Comparison of ENCODE assay signal across 8 cellular contexts in the genomic region with DNA sequence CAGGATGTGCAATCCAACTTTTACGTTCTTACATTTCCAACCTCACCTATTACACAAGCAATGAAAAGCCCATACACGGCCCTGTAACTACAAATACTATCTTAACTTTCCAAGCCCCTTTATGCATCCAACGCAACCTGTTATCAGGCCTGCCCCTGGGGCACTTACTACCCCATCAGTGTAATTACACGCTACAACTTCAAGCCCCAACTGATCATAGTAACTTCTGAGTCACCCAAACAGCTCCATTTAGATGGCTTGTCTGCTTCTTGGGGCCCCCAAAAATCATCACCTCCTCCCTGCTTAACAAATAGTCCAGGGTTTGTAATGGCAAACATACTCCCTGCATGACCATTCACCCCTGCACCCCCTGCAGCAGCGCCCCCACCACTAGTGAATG. TPM values are rescaled to one million over a fixed set of nuclear protein-coding genes. Genes with fewer than 3 reads are reported as not detected.
DNase-seq lines count a peak whose midpoint lies in the region; TF ChIP-seq lines count a peak whose summit lies in the region.
"Not testable (repeated sequence)": the region's sequence is repeated elsewhere in the genome, so short reads cannot be mapped to it uniquely, and the experiment has no call there.

No MANE protein-coding gene starts in this region.

- H3K4me3 ChIP-seq in AG04450 (ENCODE audit: low read depth, low read length) (peak overlapping the region; percentile 22), WI38 (ENCODE audit: low read depth, low read length) (peak overlapping the region; percentile 3; the same call in 1 of the 2 replicates), fibroblast of villous mesenchyme (ENCODE audit: low read depth, low read length) (peak overlapping the region; percentile 9), smooth muscle cell (peak overlapping the region; percentile 2)
- H3K4me3 ChIP-seq in HEK293 (ENCODE audit: low read depth, low read length); PC-9: not testable (repeated sequence)

- not testable (repeated sequence) for H3K4me1 ChIP-seq in HEK293 (ENCODE audit: control insufficient read depth, insufficient read depth, low read length)
- peaks cover 43% of the 10 kb centered on the region for H3K4me1 ChIP-seq in PC-9 (replicated peaks; ENCODE audit: insufficient read depth)
- H3K4me1 ChIP-seq in smooth muscle cell (ENCODE audit: low read depth): peaks cover 13% of the 10 kb centered on the region

- CTCF ChIA-PET in AG04450 (lab: Charles Lee): interaction anchor here (1.3 kb wide), 1 partner anchor 37 kb away, joined by 6 read pairs; no protein-coding TSS in a partner anchor
- CTCF ChIA-PET in HEK293 (lab: Yijun Ruan, JAX); PC-9 (lab: Charles Lee); MCF 10A (lab: Yijun Ruan, JAX): not testable (repeated sequence)

- not testable (repeated sequence) for H3K27ac ChIP-seq in AG04450 (ENCODE audit: low read depth, low read length); HEK293 (ENCODE audit: extremely low read depth, low read depth, low read length)
- H3K27ac ChIP-seq in PC-9 (peak overlapping the region; percentile 70; the same call in 1 of the 2 replicates), smooth muscle cell (ENCODE audit: low read depth) (peak overlapping the region; percentile 98)

- H3K4me2 ChIP-seq in PC-9: peak overlapping the region; percentile 61
- H3K4me2 ChIP-seq in smooth muscle cell: peak overlapping the region; percentile 34

- H3F3A ChIP-seq in PC-9 (ENCODE audit: insufficient read depth, low read depth) (peaks cover 24% of the 10 kb centered on the region), smooth muscle cell (ENCODE audit: low read depth) (peaks cover 15% of the 10 kb centered on the region)

- 70% methylated on average over 5 of the region's 5 CpGs for WGBS in smooth muscle cell (ENCODE audit: low lambda C conversion rate)

- intact Hi-C loops in PC-9 (cut with micrococcal nuclease; ENCODE audit: unreplicated experiment); MCF 10A (cut with micrococcal nuclease): not testable (repeated sequence)

- H3K4me1 Mint-ChIP-seq in MCF 10A (ENCODE audit: insufficient read depth, unreplicated experiment) (peaks cover 38% of the 10 kb centered on the region), mesothelial cell of epicardium (peaks cover 48% of the 10 kb centered on the region)

- H3K79me2 ChIP-seq in PC-9 (ENCODE audit: low read depth); smooth muscle cell (ENCODE audit: low read depth): not testable (repeated sequence)

- DNase-seq in AG04450 (ENCODE audit: low read depth, low spot score); PC-9; MCF 10A (ENCODE audit: unreplicated experiment); fibroblast of villous mesenchyme (ENCODE audit: low read depth); mesothelial cell of epicardium (ENCODE audit: low spot score in 2 of 2, unreplicated experiment in 2 of 2); smooth muscle cell (lab: John Stamatoyannopoulos, UW; ENCODE audit: unreplicated experiment): not testable (repeated sequence)

- BruUV-seq in PC-9 (replicated peaks; lab: Mats Ljungman, UMichigan); MCF 10A (replicated peaks; lab: Mats Ljungman, UMichigan): not testable (repeated sequence)

- H3K9ac ChIP-seq in smooth muscle cell (ENCODE audit: low read depth): not testable (repeated sequence)

- not testable (repeated sequence) for H3K9me3 Mint-ChIP-seq in MCF 10A (ENCODE audit: unreplicated experiment); mesothelial cell of epicardium

- H3K27ac Mint-ChIP-seq in MCF 10A (ENCODE audit: low read depth, unreplicated experiment) (peak overlapping the region; percentile 99), mesothelial cell of epicardium (peak overlapping the region; percentile 99)

- POLR2A ChIA-PET in AG04450 (lab: Yijun Ruan, JAX); HEK293 (lab: Yijun Ruan, JAX): not testable (repeated sequence)
- POLR2A ChIA-PET in PC-9 (lab: Charles Lee; ENCODE audit: unreplicated experiment): interaction anchor here (0.6 to 0.7 kb wide), 2 partner anchors 37 to 707 kb away, joined by 3 to 4 read pairs; no protein-coding TSS in a partner anchor
- POLR2A ChIA-PET in MCF 10A (lab: Yijun Ruan, JAX): interaction anchor here (1.5 kb wide), 1 partner anchor 9 kb away, joined by 6 read pairs; no protein-coding TSS in a partner anchor

- H3K9me3 ChIP-seq in AG04450 (ENCODE audit: control insufficient read depth, insufficient read depth, low read length); HEK293 (ENCODE audit: control insufficient read depth, insufficient read depth, low read depth, low read length); PC-9 (ENCODE audit: insufficient read depth, low read depth); smooth muscle cell (replicated peaks; ENCODE audit: low read depth): not testable (repeated sequence)

- not testable (repeated sequence) for H4K20me1 ChIP-seq in PC-9 (ENCODE audit: insufficient read depth); smooth muscle cell (ENCODE audit: low read depth)

- H3K4me3 Mint-ChIP-seq in MCF 10A (ENCODE audit: unreplicated experiment) (peak overlapping the region; percentile 9), mesothelial cell of epicardium (peak overlapping the region; percentile 13)

- not testable (repeated sequence) for H3K9me2 ChIP-seq in PC-9 (ENCODE audit: insufficient read depth)

- not testable (repeated sequence) for H2AFZ ChIP-seq in PC-9; smooth muscle cell (ENCODE audit: low read depth)

- H3K27me3 ChIP-seq in AG04450 (ENCODE audit: control insufficient read depth, insufficient read depth, low read length); PC-9 (ENCODE audit: insufficient read depth, low read depth); smooth muscle cell (ENCODE audit: low read depth): not testable (repeated sequence)

- not testable (repeated sequence) for H3K36me3 Mint-ChIP-seq in MCF 10A (ENCODE audit: insufficient read depth, unreplicated experiment)
- peaks cover 30% of the 10 kb centered on the region for H3K36me3 Mint-ChIP-seq in mesothelial cell of epicardium

- not testable (repeated sequence) for TF ChIP-seq CTCF in AG04450 (IDR thresholded peaks at IDR 0.05; ENCODE audit: low read depth, low read length); HEK293 (tag by site-specific recombination; IDR thresholded peaks at IDR 0.05); PC-9 (conservative IDR thresholded peaks at IDR 0.05); WI38 (IDR thresholded peaks at IDR 0.05; ENCODE audit: low read depth, low read length); MCF 10A (IDR thresholded peaks at IDR 0.05; ENCODE audit: unreplicated experiment); fibroblast of villous mesenchyme (IDR thresholded peaks at IDR 0.05; ENCODE audit: insufficient read depth, low read depth, low read length); mesothelial cell of epicardium (IDR thresholded peaks at IDR 0.05; ENCODE audit: unreplicated experiment); smooth muscle cell (IDR thresholded peaks at IDR 0.05; ENCODE audit: borderline replicate concordance, insufficient read depth, poor library complexity, severe bottlenecking)

- not testable (repeated sequence) for H3K27me3 Mint-ChIP-seq in MCF 10A (ENCODE audit: insufficient read depth, unreplicated experiment); mesothelial cell of epicardium (ENCODE audit: low read depth)

- H3K36me3 ChIP-seq in HEK293 (ENCODE audit: control insufficient read depth in 2 of 2, insufficient read depth in 1 of 2, low read length in 2 of 2); PC-9 (ENCODE audit: low read depth); smooth muscle cell (ENCODE audit: low read depth): not testable (repeated sequence)

TF ChIP-seq in HEK293, 187 proteins besides CTCF, POLR2A, EP300 and RAD21:
- peak; percentile 98 for TF ChIP-seq SP7 (tag by site-specific recombination; IDR thresholded peaks at IDR 0.05)

RNA-seq across cellular contexts. Expression of gene MTHFD1L, which starts 11.1 kb away (rescaled TPM):
- 62.4 and 69.1 TPM in 2 replicates for polyA plus RNA-seq in AG04450 (2011; rRNA removed)
- polyA minus RNA-seq in AG04450 (2011; rRNA and poly(A)+ RNA removed): 60.5 and 66.1 TPM in 2 replicates
- 53.3 and 65.8 TPM in 2 replicates for total RNA-seq in PC-9 (2021)
- 82.4 and 110 TPM in 2 replicates for total RNA-seq in MCF 10A (2022)
- total RNA-seq in fibroblast of villous mesenchyme: 43.2 and 56.0 TPM in 2 replicates
- total RNA-seq in mesothelial cell of epicardium: 55.3 to 59.1 TPM (median 55.5 TPM) in 3 replicates
- total RNA-seq in smooth muscle cell: 35.9 and 36.5 TPM in 2 replicates
- 46.2 and 67.6 TPM in 2 replicates for polyA plus RNA-seq in smooth muscle cell
